In genomic region chr15:40328711-40329240, GRCh38 we compare ENCODE assay signal across 20 cellular contexts. TPM values are rescaled to one million over a fixed set of nuclear protein-coding genes. Genes with fewer than 3 reads are reported as not detected.
A peak's percentile ranks its signal among the peaks of the same experiment; 100 is the strongest.
DNase-seq lines count a peak whose midpoint lies in the region; ATAC-seq and TF ChIP-seq lines count a peak whose summit lies in the region.
"Had no signal": no experiment of that assay in that cellular context is flagged by ENCODE, and none has a peak within 500 bp of the region (broad histone marks: within the 10 kb centered on the region; RNA-seq: fewer than 3 reads in every experiment).

No MANE protein-coding gene starts in this region.

- peaks cover 14% of the 10 kb centered on the region for H3K4me1 Mint-ChIP-seq in stimulated activated memory B cell treated with anti-CD40 and anti-IgM and Interleukin-4, amounts not matched to agents 10 μg/mL and 1 μg/mL and 100 μg/mL, for 72 hours

- H2AFZ ChIP-seq in GM23248 = no peak overlapping the region
- H2AFZ ChIP-seq in MM.1S (ENCODE audit: low read length) = no peak overlapping the region
- H2AFZ ChIP-seq in trophoblast cell (ENCODE audit: insufficient read depth, low read length, poor library complexity) = no peak overlapping the region

- DNase-seq in GM23248 = no peak
- DNase-seq in MM.1S = peak; percentile 84
- DNase-seq in epithelial cell of prostate (ENCODE audit: low read depth, low spot score) = no peak
- DNase-seq in trophoblast cell = no peak
- DNase-seq in NCI-H2029 (lab: John Stamatoyannopoulos, UW) = no peak
- no peak for DNase-seq in activated T-cell treated with anti-CD3 and anti-CD28 coated beads for 4 hours
- DNase-seq: activated CD4-positive, alpha-beta T cell treated with anti-CD3 and anti-CD28 coated beads for 1 hour; activated naive CD8-positive, alpha-beta T cell treated with anti-CD3 and anti-CD28 coated beads, Interleukin-2, amount 10 ng/mL, durations not matched to agents 7 days and 5 days; C1 segment of cervical spinal cord; DMS79; GOT3; lower lobe of right lung; NCI-H1930; NCI-H69; spleen had no signal

- no peaks in the 10 kb centered on the region for H3K36me3 Mint-ChIP-seq in stimulated activated memory B cell treated with anti-CD40 and anti-IgM and Interleukin-4, amounts not matched to agents 10 μg/mL and 1 μg/mL and 100 μg/mL, for 72 hours

- H3K23ac ChIP-seq in trophoblast cell (ENCODE audit: low read length) = no peak overlapping the region

- WGBS in GM23248 (ENCODE audit: low coverage in 1 of 2, low lambda C conversion rate in 2 of 2, missing lambda C conversion rate in 2 of 2), 2 experiments = 77 to 89% methylated on average over 6 of the region's 6 CpGs
- no CpG with 5 or more reads among the region's 6 CpGs for WGBS in trophoblast cell (ENCODE audit: extremely low coverage, insufficient coverage, insufficient read length)

- peak overlapping the region; percentile 75 for H2BK5ac ChIP-seq in trophoblast cell (ENCODE audit: low read depth, low read length, poor library complexity)

- no peaks in the 10 kb centered on the region for H3K9me3 ChIP-seq in GM23248 (ENCODE audit: low read depth)
- H3K9me3 ChIP-seq in MM.1S (replicated peaks; ENCODE audit: insufficient read depth, low read length) = no peaks in the 10 kb centered on the region
- no peaks in the 10 kb centered on the region for H3K9me3 ChIP-seq in trophoblast cell (ENCODE audit: insufficient read depth, low read depth, low read length)
- H3K9me3 ChIP-seq: lower lobe of right lung, spleen had no signal

- peak overlapping the region; percentile 5 for H4K8ac ChIP-seq in trophoblast cell (ENCODE audit: low read depth, low read length)

- H3K9me2 ChIP-seq in GM23248 (ENCODE audit: insufficient read depth) (no peaks in the 10 kb centered on the region), MM.1S (replicated peaks; ENCODE audit: insufficient read depth, low read length) (no peaks in the 10 kb centered on the region)

- H3K9ac ChIP-seq in GM23248 (no peak overlapping the region), MM.1S (ENCODE audit: low read length) (peak overlapping the region; percentile 51), trophoblast cell (ENCODE audit: low read length) (no peak overlapping the region)

- peaks cover 52% of the 10 kb centered on the region for H3K4me1 ChIP-seq in GM23248 (ENCODE audit: insufficient read depth)
- peaks cover 55% of the 10 kb centered on the region for H3K4me1 ChIP-seq in MM.1S (ENCODE audit: low read length)
- peaks cover 36 to 57% of the 10 kb centered on the region in 2 experiments for H3K4me1 ChIP-seq in trophoblast cell (ENCODE audit: control insufficient read depth in 1 of 2, insufficient read depth in 2 of 2, low read length in 2 of 2)

- H2BK12ac ChIP-seq in trophoblast cell (ENCODE audit: low read length) = peak overlapping the region; percentile 12

- peak overlapping the region; percentile 10; the same call in 1 of the 2 replicates for H3K27ac ChIP-seq in GM23248
- H3K27ac ChIP-seq in MM.1S (ENCODE audit: low read length) = peak overlapping the region; percentile 89
- peak overlapping the region; percentile 48 for H3K27ac ChIP-seq in epithelial cell of prostate
- peak overlapping the region; percentile 93 for H3K27ac ChIP-seq in trophoblast cell (ENCODE audit: low read depth, low read length)

- H3K4me3 Mint-ChIP-seq in stimulated activated memory B cell treated with anti-CD40 and anti-IgM and Interleukin-4, amounts not matched to agents 10 μg/mL and 1 μg/mL and 100 μg/mL, for 72 hours = no peak overlapping the region
- H3K4me3 Mint-ChIP-seq: activated naive CD8-positive, alpha-beta T cell treated with anti-CD3 and anti-CD28 coated beads, Interleukin-2, amount 10 ng/mL, durations not matched to agents 7 days and 5 days; T-helper 1 cell treated with Interleukin-12 subunit alpha and Interleukin-12 subunit beta and Interleukin-4 antibody, amounts not matched to agents 30 μg/mL and 1 μg/mL, for 36 hours had no signal

- peaks cover 48% of the 10 kb centered on the region for H3K79me1 ChIP-seq in trophoblast cell (ENCODE audit: low read length)

- no peaks in the 10 kb centered on the region for H4K20me1 ChIP-seq in GM23248 (ENCODE audit: insufficient read depth)
- no peaks in the 10 kb centered on the region for H4K20me1 ChIP-seq in MM.1S (ENCODE audit: insufficient read depth, low read length)

- ATAC-seq in stimulated activated memory B cell treated with anti-CD40 and anti-IgM and Interleukin-4, amounts not matched to agents 10 μg/mL and 1 μg/mL and 100 μg/mL, for 72 hours = no peak
- no peak for ATAC-seq in GM19395 (IDR thresholded peaks at IDR 0.05; ENCODE audit: unreplicated experiment)
- ATAC-seq: lower lobe of right lung, Panc1 had no signal

- H3K79me2 ChIP-seq in GM23248 (ENCODE audit: insufficient read depth) (peaks cover 25% of the 10 kb centered on the region), MM.1S (ENCODE audit: low read length) (peaks cover 38% of the 10 kb centered on the region), trophoblast cell (ENCODE audit: control insufficient read depth, insufficient read depth, low read length, poor library complexity) (peaks cover 6% of the 10 kb centered on the region)

- H4K12ac ChIP-seq in trophoblast cell (ENCODE audit: low read depth, low read length) = no peak overlapping the region

- TF ChIP-seq CTCF in MM.1S (IDR thresholded peaks at IDR 0.05; ENCODE audit: low read length) = no peak

- H3K14ac ChIP-seq in trophoblast cell (ENCODE audit: low read length) = peak overlapping the region; percentile 18

- H3K27ac Mint-ChIP-seq in stimulated activated memory B cell treated with anti-CD40 and anti-IgM and Interleukin-4, amounts not matched to agents 10 μg/mL and 1 μg/mL and 100 μg/mL, for 72 hours = no peak overlapping the region
- H3K27ac Mint-ChIP-seq: activated naive CD8-positive, alpha-beta T cell treated with anti-CD3 and anti-CD28 coated beads, Interleukin-2, amount 10 ng/mL, durations not matched to agents 7 days and 5 days; T-helper 1 cell treated with Interleukin-12 subunit alpha and Interleukin-12 subunit beta and Interleukin-4 antibody, amounts not matched to agents 30 μg/mL and 1 μg/mL, for 36 hours had no signal

- peak overlapping the region; percentile 1 for H3K4ac ChIP-seq in trophoblast cell (ENCODE audit: low read depth, low read length)

- no peaks in the 10 kb centered on the region for H3K27me3 ChIP-seq in GM23248 (replicated peaks; ENCODE audit: insufficient read depth)
- no peaks in the 10 kb centered on the region for H3K27me3 ChIP-seq in MM.1S (replicated peaks; ENCODE audit: insufficient read depth, low read length)
- H3K27me3 ChIP-seq in trophoblast cell (ENCODE audit: insufficient read depth, low read length) = no peaks in the 10 kb centered on the region
- H3K27me3 ChIP-seq: spleen had no signal

- peak overlapping the region; percentile 75 for H4K91ac ChIP-seq in trophoblast cell (ENCODE audit: low read depth, low read length)

- no peaks in the 10 kb centered on the region for H3K9me3 Mint-ChIP-seq in stimulated activated memory B cell treated with anti-CD40 and anti-IgM and Interleukin-4, amounts not matched to agents 10 μg/mL and 1 μg/mL and 100 μg/mL, for 72 hours
- H3K9me3 Mint-ChIP-seq: activated naive CD8-positive, alpha-beta T cell treated with anti-CD3 and anti-CD28 coated beads, Interleukin-2, amount 10 ng/mL, durations not matched to agents 7 days and 5 days; T-helper 1 cell treated with Interleukin-12 subunit alpha and Interleukin-12 subunit beta and Interleukin-4 antibody, amounts not matched to agents 30 μg/mL and 1 μg/mL, for 36 hours had no signal

- H3F3A ChIP-seq in GM23248 (ENCODE audit: insufficient read depth) = peaks cover 41% of the 10 kb centered on the region
- peaks cover 36% of the 10 kb centered on the region for H3F3A ChIP-seq in MM.1S (ENCODE audit: insufficient read depth, low read length)

- no peaks in the 10 kb centered on the region for H3K27me3 Mint-ChIP-seq in stimulated activated memory B cell treated with anti-CD40 and anti-IgM and Interleukin-4, amounts not matched to agents 10 μg/mL and 1 μg/mL and 100 μg/mL, for 72 hours

- H3K4me2 ChIP-seq in GM23248 (ENCODE audit: unreplicated experiment) (peak overlapping the region; percentile 51), MM.1S (ENCODE audit: low read depth, low read length) (peak overlapping the region; percentile 79), trophoblast cell (ENCODE audit: low read length) (peak overlapping the region; percentile 54)

- no peaks in the 10 kb centered on the region for H3K36me3 ChIP-seq in GM23248 (ENCODE audit: low read depth)
- no peaks in the 10 kb centered on the region for H3K36me3 ChIP-seq in MM.1S (replicated peaks; ENCODE audit: insufficient read depth, low read length)
- peaks cover 0 to 8% of the 10 kb centered on the region in 2 experiments for H3K36me3 ChIP-seq in trophoblast cell (ENCODE audit: control insufficient read depth in 1 of 2, insufficient read depth in 2 of 2, low read length in 2 of 2)
- H3K36me3 ChIP-seq: lower lobe of right lung had no signal

- H2AK5ac ChIP-seq in trophoblast cell (ENCODE audit: low read length) = peak overlapping the region; percentile 36

- in situ Hi-C loops in GM23248 (cut with MboI) = no loop called here

- peak overlapping the region; percentile 30 for H3K18ac ChIP-seq in trophoblast cell (ENCODE audit: low read length)

- H2BK120ac ChIP-seq in trophoblast cell (ENCODE audit: insufficient read depth, low read length, poor library complexity) = peak overlapping the region; percentile 84

- H3K4me3 ChIP-seq in GM23248 (no peak overlapping the region), MM.1S (ENCODE audit: low read length) (peak overlapping the region; percentile 32), trophoblast cell (ENCODE audit: low read depth, low read length) (no peak overlapping the region)
- H3K4me3 ChIP-seq: lower lobe of right lung, spleen had no signal

RNA-seq across cellular contexts. Expression of gene INAFM2, which starts 5.3 kb away (rescaled TPM):
- 16.6 and 19.9 TPM in 2 replicates for total RNA-seq in GM23248 (2014; rRNA removed; shearing (Covaris generic))
- 3.9 and 4.5 TPM in 2 replicates for polyA plus RNA-seq in GM23248 (2016; fragmentation: Nextera tagmentation; extraction: Ambion mirVana)
- polyA plus RNA-seq in trophoblast cell (2013) = 35.8 and 37.5 TPM in 2 replicates

RNA-seq across cellular contexts. Expression of gene CCDC9B, which starts 12.0 kb away (rescaled TPM):
- 16.9 and 19.6 TPM in 2 replicates for total RNA-seq in GM23248 (2014; rRNA removed; shearing (Covaris generic))
- polyA plus RNA-seq in GM23248 (2016; fragmentation: Nextera tagmentation; extraction: Ambion mirVana) = 28.8 and 33.1 TPM in 2 replicates
- polyA plus RNA-seq in trophoblast cell (2013) = 0.15 and 0.31 TPM in 2 replicates

RNA-seq across cellular contexts. Expression of gene PLCB2, which starts 21.0 kb away (rescaled TPM):
- 0.54 and 0.76 TPM in 2 replicates for total RNA-seq in GM23248 (2014; rRNA removed; shearing (Covaris generic))
- 1.1 TPM in 2 replicates for polyA plus RNA-seq in GM23248 (2016; fragmentation: Nextera tagmentation; extraction: Ambion mirVana)
- 1.1 and 1.5 TPM in 2 replicates for polyA plus RNA-seq in trophoblast cell (2013)

RNA-seq across cellular contexts. Expression of gene PHGR1, which starts 22.1 kb away (rescaled TPM):
- total RNA-seq in GM23248 (2014; rRNA removed; shearing (Covaris generic)) = not detected in 2 replicates
- not detected in 2 replicates for polyA plus RNA-seq in GM23248 (2016; fragmentation: Nextera tagmentation; extraction: Ambion mirVana)
- polyA plus RNA-seq in trophoblast cell (2013) = not detected in 2 replicates
- total RNA-seq: activated naive CD8-positive, alpha-beta T cell treated with anti-CD3 and anti-CD28 coated beads, Interleukin-2, amount 10 ng/mL, durations not matched to agents 7 days and 5 days; LHCN-M2; lower lobe of right lung; spleen had no signal

RNA-seq across cellular contexts. Expression of gene DISP2, which starts 29.2 kb away (rescaled TPM):
- total RNA-seq in GM23248 (2014; rRNA removed; shearing (Covaris generic)) = 0.11 and 0.13 TPM in 2 replicates
- 0.13 and 0.51 TPM in 2 replicates for polyA plus RNA-seq in GM23248 (2016; fragmentation: Nextera tagmentation; extraction: Ambion mirVana)
- polyA plus RNA-seq in trophoblast cell (2013) = 0.34 and 0.35 TPM in 2 replicates

Comparison
In these comparisons a context has a peak if more than half of its experiments do, and no peak if none do; other contexts are left out.
1. H3K27ac ChIP-seq: peak in every context shown above with its lines; median percentile 93 in trophoblast cell; 89 in MM.1S; 48 in epithelial cell of prostate; 10 in GM23248.